Comparison of ENCODE assay signal across 15 cellular contexts in genomic region chr3:152362086-152362485, GRCh38.
DNase-seq lines count a peak whose midpoint lies in the region; ATAC-seq lines count a peak whose summit lies in the region.
"Had no signal": no experiment of that assay in that cellular context is flagged by ENCODE, and none has a peak within 500 bp of the region (broad histone marks: within the 10 kb centered on the region; RNA-seq: fewer than 3 reads in every experiment).

No MANE protein-coding gene starts in this region.

- DNase-seq in activated naive CD4-positive, alpha-beta T cell treated with Interleukin-2 at 50 U/mL for 16 hours = no peak
- no peak for DNase-seq in activated naive CD8-positive, alpha-beta T cell treated with anti-CD3 and anti-CD28 coated beads, Interleukin-2, amount 50 U/mL, for 24 hours
- DNase-seq in naive B cell (no peak), superior temporal gyrus (ENCODE audit: extremely low spot score) (peak; percentile 83), inferior parietal cortex (ENCODE audit: extremely low spot score) (no peak), SHP77 treated with DMSO at 0.1 percent for 48 hours (lab: John Stamatoyannopoulos, UW) (no peak), COLO668 (lab: John Stamatoyannopoulos, UW; ENCODE audit: unreplicated experiment) (no peak)
- DNase-seq: Calu3; kidney glomerular epithelial cell; NCI-H187 treated with DMSO at 0.1 percent for 48 hours; stimulated activated CD4-positive, alpha-beta T cell treated with anti-CD3 and anti-CD28 coated beads, Interleukin-2, amount 100 ng/mL, for 48 hours; testis had no signal

- H3K27ac Mint-ChIP-seq in activated naive CD4-positive, alpha-beta T cell treated with anti-CD3 and anti-CD28 coated beads, Interleukin-2, amount 50 U/mL, for 24 hours = peak overlapping the region; percentile 80
- peak overlapping the region; percentile 29 for H3K27ac Mint-ChIP-seq in activated naive CD8-positive, alpha-beta T cell treated with anti-CD3 and anti-CD28 coated beads, Interleukin-2, amount 50 U/mL, for 24 hours
- peak overlapping the region in 5 of 6 donors; percentile 62 to 87 (median 76) for H3K27ac Mint-ChIP-seq in naive B cell

- H3K27me3 Mint-ChIP-seq in activated naive CD4-positive, alpha-beta T cell treated with anti-CD3 and anti-CD28 coated beads, Interleukin-2, amount 50 U/mL, for 24 hours = no peaks in the 10 kb centered on the region
- no peaks in the 10 kb centered on the region for H3K27me3 Mint-ChIP-seq in activated naive CD8-positive, alpha-beta T cell treated with anti-CD3 and anti-CD28 coated beads, Interleukin-2, amount 50 U/mL, for 24 hours
- H3K27me3 Mint-ChIP-seq in naive B cell = no peaks in the 10 kb centered on the region
- H3K27me3 Mint-ChIP-seq: central memory CD8-positive, alpha-beta T cell had no signal

- peaks cover 82% of the 10 kb centered on the region for H3K4me1 Mint-ChIP-seq in activated naive CD4-positive, alpha-beta T cell treated with anti-CD3 and anti-CD28 coated beads, Interleukin-2, amount 50 U/mL, for 24 hours
- H3K4me1 Mint-ChIP-seq in activated naive CD8-positive, alpha-beta T cell treated with anti-CD3 and anti-CD28 coated beads, Interleukin-2, amount 50 U/mL, for 24 hours = peaks cover 70% of the 10 kb centered on the region
- H3K4me1 Mint-ChIP-seq in naive B cell = peaks cover 47 to 57% (median 57%) of the 10 kb centered on the region in 3 donors

- no peak overlapping the region for H3K4me3 Mint-ChIP-seq in activated naive CD4-positive, alpha-beta T cell treated with anti-CD3 and anti-CD28 coated beads, Interleukin-2, amount 50 U/mL, for 24 hours
- no peak overlapping the region for H3K4me3 Mint-ChIP-seq in activated naive CD8-positive, alpha-beta T cell treated with anti-CD3 and anti-CD28 coated beads, Interleukin-2, amount 50 U/mL, for 24 hours
- H3K4me3 Mint-ChIP-seq in naive B cell = no peak overlapping the region

- peaks cover 37% of the 10 kb centered on the region for H3K36me3 Mint-ChIP-seq in activated naive CD4-positive, alpha-beta T cell treated with anti-CD3 and anti-CD28 coated beads, Interleukin-2, amount 50 U/mL, for 24 hours
- peaks cover 48% of the 10 kb centered on the region for H3K36me3 Mint-ChIP-seq in activated naive CD8-positive, alpha-beta T cell treated with anti-CD3 and anti-CD28 coated beads, Interleukin-2, amount 50 U/mL, for 24 hours (ENCODE audit: low read depth)
- H3K36me3 Mint-ChIP-seq in naive B cell = peaks cover 29 to 32% of the 10 kb centered on the region in 2 donors

- ATAC-seq in activated naive CD8-positive, alpha-beta T cell treated with anti-CD3 and anti-CD28 coated beads, Interleukin-2, amount 50 U/mL, for 24 hours = no peak
- no peak for ATAC-seq in naive B cell (ENCODE audit: low read depth in 2 of 2)
- ATAC-seq: HCT116 had no signal

- no peaks in the 10 kb centered on the region for H3K9me3 Mint-ChIP-seq in activated naive CD4-positive, alpha-beta T cell treated with anti-CD3 and anti-CD28 coated beads, Interleukin-2, amount 50 U/mL, for 24 hours
- peaks cover 2% of the 10 kb centered on the region for H3K9me3 Mint-ChIP-seq in activated naive CD8-positive, alpha-beta T cell treated with anti-CD3 and anti-CD28 coated beads, Interleukin-2, amount 50 U/mL, for 24 hours
- peaks cover 0 to 5% (median under 1%) of the 10 kb centered on the region in 7 donors for H3K9me3 Mint-ChIP-seq in naive B cell
- H3K9me3 Mint-ChIP-seq: central memory CD8-positive, alpha-beta T cell had no signal

Comparison
In these comparisons a context has a peak if more than half of its experiments do, and no peak if none do; other contexts are left out.
1. H3K27ac Mint-ChIP-seq: peak in every context shown above with its lines; median percentile 80 in activated naive CD4-positive, alpha-beta T cell treated with anti-CD3 and anti-CD28 coated beads, Interleukin-2, amount 50 U/mL, for 24 hours; 76 in naive B cell; 29 in activated naive CD8-positive, alpha-beta T cell treated with anti-CD3 and anti-CD28 coated beads, Interleukin-2, amount 50 U/mL, for 24 hours.